15 cellular contexts compared by ENCODE assay signal in the genomic region with DNA sequence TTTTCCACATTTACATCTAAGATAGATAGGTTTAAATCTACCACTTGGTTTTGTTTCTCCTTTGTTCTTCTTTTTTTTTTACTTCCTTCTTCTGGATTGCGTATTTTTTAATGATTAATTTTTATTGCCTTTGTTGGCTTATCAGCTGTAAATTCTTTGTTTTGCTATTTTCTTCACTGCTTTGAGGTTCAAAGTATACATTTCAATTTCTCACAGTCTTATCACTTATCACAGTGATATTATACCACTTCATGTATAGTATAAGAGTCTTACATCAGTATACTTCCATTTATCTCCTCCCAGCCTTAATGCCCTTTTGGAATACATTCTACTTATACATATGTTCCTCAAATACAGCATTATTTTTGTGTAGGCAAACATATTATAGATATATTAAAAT.
"Had no signal": no experiment of that assay in that cellular context is flagged by ENCODE, and none has a peak within 500 bp of the region (broad histone marks: within the 10 kb centered on the region; RNA-seq: fewer than 3 reads in every experiment).

No MANE protein-coding gene starts in this region.

- H3K4me3 ChIP-seq: lung, sigmoid colon, stomach, thoracic aorta had no signal

- H3K27me3 ChIP-seq: sigmoid colon, stomach had no signal

- H3K9me3 Mint-ChIP-seq: brain; dendritic cell treated with granulocyte-macrophage colony-stimulating factor and Interleukin-4, amounts not matched to agents 40 ng/mL and 50 ng/mL, for 4 days; effector memory CD8-positive, alpha-beta T cell; nephron progenitor cell had no signal

- H3K27me3 Mint-ChIP-seq: activated naive CD8-positive, alpha-beta T cell; brain; dendritic cell treated with granulocyte-macrophage colony-stimulating factor and Interleukin-4, amounts not matched to agents 40 ng/mL and 50 ng/mL, for 4 days; effector memory CD8-positive, alpha-beta T cell had no signal

- H3K27ac Mint-ChIP-seq: activated naive CD8-positive, alpha-beta T cell; effector memory CD8-positive, alpha-beta T cell; nephron progenitor cell had no signal

- H3K27ac ChIP-seq: sigmoid colon, stomach, thoracic aorta had no signal

- DNase-seq: activated effector memory CD4-positive, alpha-beta T cell treated with Interleukin-2 at 50 U/mL for 16 hours; amygdala; effector memory CD8-positive, alpha-beta T cell; hypothalamus; left cardiac atrium; nephron progenitor cell; sigmoid colon; stimulated activated CD4-positive, alpha-beta T cell treated with anti-CD3 and anti-CD28 coated beads, Interleukin-4, amount 100 ng/mL, for 1 hour; stimulated activated CD8-positive, alpha-beta memory T cell treated with anti-CD3 and anti-CD28 coated beads, Interleukin-4, amount 100 ng/mL, for 48 hours; stomach had no signal

- H3K4me1 ChIP-seq: sigmoid colon, stomach had no signal

- H3K4me1 Mint-ChIP-seq: brain, nephron progenitor cell had no signal

- H3K4me3 Mint-ChIP-seq: activated naive CD8-positive, alpha-beta T cell; brain; dendritic cell treated with granulocyte-macrophage colony-stimulating factor and Interleukin-4, amounts not matched to agents 40 ng/mL and 50 ng/mL, for 4 days; effector memory CD8-positive, alpha-beta T cell; nephron progenitor cell had no signal

- H3K9me3 ChIP-seq: sigmoid colon, stomach, thoracic aorta had no signal

- ATAC-seq: effector memory CD8-positive, alpha-beta T cell; left cardiac atrium had no signal
